1 cellular context compared by ENCODE assay signal in genomic region chr9:136107155-136107952, GRCh38.
A peak's percentile ranks its signal among the peaks of the same experiment; 100 is the strongest.
TF ChIP-seq lines count a peak whose summit lies in the region.

No MANE protein-coding gene starts in this region.

TF ChIP-seq in GM12878, 131 proteins besides CTCF, POLR2A, EP300 and RAD21 (continued from another document):
- TF ChIP-seq HSF1 (IDR thresholded peaks at IDR 0.05; ENCODE audit: low read depth, low read length) (no peak), CEBPB (IDR thresholded peaks at IDR 0.05; ENCODE audit: borderline replicate concordance in 1 of 2, low read depth in 2 of 2, low read length in 2 of 2) (no peak), PML (IDR thresholded peaks at IDR 0.05; ENCODE audit: low read length) (no peak), MYC (IDR thresholded peaks at IDR 0.05; ENCODE audit: insufficient read depth, insufficient read length, insufficient replicate concordance, low read length, severe bottlenecking) (no peak), ZBTB4 (CRISPR knock-in tag; IDR thresholded peaks at IDR 0.05) (no peak), BHLHE40 (IDR thresholded peaks at IDR 0.05; ENCODE audit: borderline replicate concordance in 1 of 2, low read depth in 2 of 2, low read length in 1 of 2) (peak; percentile 2 to 65; a peak in 2 of 4 replicates), GATAD2B (conservative IDR thresholded peaks at IDR 0.05; ENCODE audit: low read depth) (peak; percentile 57; the same call in 1 of the 2 replicates), ZBED1 (IDR thresholded peaks at IDR 0.05; ENCODE audit: borderline replicate concordance) (no peak), MLLT1 (IDR thresholded peaks at IDR 0.05) (peak; percentile 68; the same call in 1 of the 2 replicates), MEF2B (IDR thresholded peaks at IDR 0.05; ENCODE audit: partially characterized antibody, poor library complexity, severe bottlenecking) (peak; percentile 15), ZNF687 (IDR thresholded peaks at IDR 0.05) (peak; percentile 21), RELB (IDR thresholded peaks at IDR 0.05; ENCODE audit: low read depth) (0 out of 2 replicates have a peak, but pooled peaks have one; percentile 39), HDGF (IDR thresholded peaks at IDR 0.05) (peak; percentile 92; the same call in 1 of the 2 replicates), CHD2 (IDR thresholded peaks at IDR 0.05; ENCODE audit: borderline replicate concordance, low read depth, low read length) (no peak), TCF3 (IDR thresholded peaks at IDR 0.05; ENCODE audit: borderline replicate concordance, insufficient read depth, low read depth, low read length) (0 out of 2 replicates have a peak, but pooled peaks have one; percentile 63), MTA2 (IDR thresholded peaks at IDR 0.05; ENCODE audit: low read depth) (0 out of 2 replicates have a peak, but pooled peaks have one; percentile 14), NKRF (conservative IDR thresholded peaks at IDR 0.05) (no peak; the same call in 1 of the 2 replicates), PRDM15 (CRISPR knock-in tag; IDR thresholded peaks at IDR 0.05) (no peak), EED (IDR thresholded peaks at IDR 0.05; ENCODE audit: low read depth) (peak; percentile 15; the same call in 1 of the 2 replicates), NBN (IDR thresholded peaks at IDR 0.05) (peak; percentile 52; the same call in 1 of the 2 replicates), POLR2AphosphoS2 (IDR thresholded peaks at IDR 0.05; ENCODE audit: low read depth, low read length) (no peak), PKNOX1 (IDR thresholded peaks at IDR 0.05) (peak; percentile 89), MAX (IDR thresholded peaks at IDR 0.05; ENCODE audit: low read depth, low read length) (peak; percentile 36; the same call in 1 of the 2 replicates)
